In the genomic region with DNA sequence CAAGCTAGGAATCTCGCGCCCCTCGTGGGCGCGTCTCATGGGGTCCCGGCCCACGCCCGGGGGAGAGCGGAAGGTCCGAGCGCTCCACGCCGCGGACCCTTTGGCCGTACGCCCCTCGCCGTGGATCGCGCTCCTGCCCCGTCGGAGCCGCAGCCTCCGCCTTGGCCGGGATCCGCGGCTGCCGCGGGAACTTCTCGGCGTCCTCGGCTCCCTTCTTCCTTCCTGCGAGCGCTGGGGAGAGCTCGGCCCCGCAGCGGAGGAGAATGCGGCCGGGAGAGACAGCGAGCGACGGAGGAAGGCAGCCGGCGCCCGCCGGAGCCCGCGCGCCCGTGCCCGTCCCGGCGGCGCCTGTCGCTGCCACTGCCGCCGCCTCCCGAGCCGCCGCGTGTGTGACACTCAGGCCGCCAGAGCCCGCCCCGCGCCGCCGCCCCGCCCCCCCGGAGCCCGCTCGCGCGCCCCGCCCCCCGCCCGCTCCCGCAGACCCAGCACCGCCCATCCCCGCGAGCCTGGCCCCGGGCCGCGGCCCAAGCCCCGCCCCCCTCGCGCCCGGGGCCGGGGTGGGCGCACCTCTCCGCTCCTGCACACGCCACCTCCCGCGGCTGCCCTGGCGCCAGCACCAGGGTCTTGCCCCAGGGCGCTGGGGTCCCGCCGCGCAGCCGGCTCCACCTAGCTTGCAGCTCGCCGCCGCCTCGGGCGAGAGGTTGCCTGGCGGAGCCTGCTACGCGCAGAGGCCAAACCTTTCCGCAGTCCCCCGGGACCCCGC, we compare ENCODE assay signal across 8 cellular contexts.
DNase-seq lines count a peak whose midpoint lies in the region; ATAC-seq and TF ChIP-seq lines count a peak whose summit lies in the region.

Gene SHB, minus strand, starts transcription at position 362 of the 763 bp plus-strand sequence. CDS start 582 bp downstream, outside the sequence.

- H3K4me3 ChIP-seq in HUES6 (ENCODE audit: low read depth, low read length) = peak within 1 kb of the TSS; percentile 84
- peak within 1 kb of the TSS; percentile 68 to 89 for H3K4me3 ChIP-seq in neutrophil (ENCODE audit: low read depth in 1 of 2, low read length in 1 of 2)

- peak; percentile 43 for DNase-seq in COLO829 (ENCODE audit: low spot score)
- DNase-seq in RWPE1 (ENCODE audit: low spot score) = peak; percentile 88
- DNase-seq in activated gamma-delta T cell treated with anti-CD3 and anti-CD28 coated beads, Interleukin-2, amount 50 U/mL, for 16 hours (ENCODE audit: low read depth) = peak; percentile 71
- peak; percentile 93 for DNase-seq in germinal center (ENCODE audit: low spot score)
- peak in 47 of 49 donors; percentile 52 to 90 (median 80) for DNase-seq in substantia nigra (lab: John Stamatoyannopoulos, UW)

- POLR2A ChIA-PET in RWPE1 (lab: Yijun Ruan, JAX; ENCODE audit: low non-redundant PET) = interaction anchor here (0.6 kb wide), 2 partner anchors 32 to 139 kb away, joined by 3 to 6 read pairs; no protein-coding TSS in a partner anchor

- H3K27ac ChIP-seq in HUES6 (ENCODE audit: low read depth, low read length) (peak within 1 kb of the TSS; percentile 81; the same call in 1 of the 2 replicates), RWPE1 (peak within 1 kb of the TSS; percentile 89), neutrophil (peak within 1 kb of the TSS; percentile 64), substantia nigra (ENCODE audit: low read depth, low read length, poor library complexity, severe bottlenecking) (peak within 1 kb of the TSS; percentile 98)

- TF ChIP-seq CTCF in RWPE1 (conservative IDR thresholded peaks at IDR 0.05; ENCODE audit: low read depth) (peak; percentile 33; the same call in 1 of the 2 replicates), neutrophil (IDR thresholded peaks at IDR 0.05) (peak; percentile 15)

- peak; percentile 47 for ATAC-seq in GM21390 (IDR thresholded peaks at IDR 0.05; ENCODE audit: unreplicated experiment)

- H3K9me3 ChIP-seq in HUES6 (ENCODE audit: control insufficient read depth, insufficient read depth, low read depth, low read length) (no peaks in the 10 kb centered on the region), neutrophil (no peaks in the 10 kb centered on the region)

- no peaks in the 10 kb centered on the region; the same call in 1 of the 2 replicates for H3K36me3 ChIP-seq in HUES6 (ENCODE audit: control insufficient read depth, insufficient read depth, low read length)
- H3K36me3 ChIP-seq in neutrophil = no peaks in the 10 kb centered on the region

- peak within 1 kb of the TSS; percentile 93 for H3K9ac ChIP-seq in HUES6 (ENCODE audit: low read length)

- H3K4me1 ChIP-seq in HUES6 (ENCODE audit: control insufficient read depth, insufficient read depth, low read length) (peaks cover 33% of the 10 kb centered on the region), neutrophil (ENCODE audit: control insufficient read depth in 1 of 2, insufficient read depth in 1 of 2, low read depth in 1 of 2, low read length in 1 of 2) (peaks cover 28% of the 10 kb centered on the region in 2 experiments)

- CTCF ChIA-PET in RWPE1 (lab: Yijun Ruan, JAX) = interaction anchor here (0.7 to 1.8 kb wide), 4 partner anchors 20 to 195 kb away, joined by 4 to 9 read pairs (median 5); no protein-coding TSS in a partner anchor

- peaks cover 10% of the 10 kb centered on the region; the same call in 1 of the 2 replicates for H3K27me3 ChIP-seq in HUES6 (ENCODE audit: control insufficient read depth, insufficient read depth, low read length)
- H3K27me3 ChIP-seq in neutrophil = peaks cover 89% of the 10 kb centered on the region

Comparison
In these comparisons a context has a peak if more than half of its experiments do, and no peak if none do; other contexts are left out.
1. Peak in every context shown above with its lines: DNase-seq, ATAC-seq, H3K4me3 ChIP-seq and H3K27ac ChIP-seq.
2. DNase-seq: peak in every context shown above with its lines; median percentile 93 in germinal center; 88 in RWPE1; 80 in substantia nigra; 71 in activated gamma-delta T cell treated with anti-CD3 and anti-CD28 coated beads, Interleukin-2, amount 50 U/mL, for 16 hours; 43 in COLO829.